ENCODE assay signal across 1 cellular context in the genomic region with DNA sequence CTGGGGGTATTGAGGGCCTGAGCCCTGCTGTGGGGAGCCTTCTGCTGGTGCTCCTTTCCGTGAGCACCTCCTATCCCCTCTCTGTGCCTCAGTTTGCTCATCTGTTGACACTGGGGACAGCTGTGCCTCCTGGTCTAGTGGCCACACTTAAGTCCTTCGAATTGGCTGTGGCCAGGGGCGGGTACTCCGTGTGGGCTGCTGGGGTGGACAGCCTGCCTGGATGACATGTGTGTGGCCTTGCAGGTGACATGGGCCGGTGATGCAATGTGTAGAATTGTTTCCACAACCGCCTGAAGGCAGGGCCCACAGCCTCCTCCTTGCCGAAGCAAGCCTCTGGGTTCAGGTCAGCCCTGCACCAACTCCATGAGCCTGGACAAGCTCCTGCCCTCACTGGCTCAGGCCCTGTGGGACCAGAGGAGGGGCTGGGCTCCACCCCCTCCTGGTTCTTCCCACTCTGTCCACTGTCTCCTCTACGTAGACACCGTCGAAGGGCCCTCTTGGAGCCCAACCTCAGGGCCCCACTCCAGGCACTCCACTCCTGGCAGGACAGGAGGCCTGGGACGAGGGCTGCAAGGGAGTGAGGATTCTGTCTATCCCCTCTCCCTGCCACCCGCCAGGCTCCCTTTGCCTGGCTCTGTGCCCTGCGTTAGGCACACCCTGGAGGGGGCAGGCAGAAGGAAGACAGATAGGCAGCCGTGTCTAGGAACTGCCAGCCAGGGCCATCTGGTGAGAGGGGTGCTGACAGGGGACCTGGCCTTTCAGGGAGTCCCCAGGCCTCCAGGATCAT.
A peak's percentile ranks its signal among the peaks of the same experiment; 100 is the strongest.
TF ChIP-seq lines count a peak whose summit lies in the region.

No MANE protein-coding gene starts in this region.

TF ChIP-seq in HEK293, 187 proteins besides CTCF, POLR2A, EP300 and RAD21 (continued from another document and continues in another):
- TF ChIP-seq, protein P1, sequence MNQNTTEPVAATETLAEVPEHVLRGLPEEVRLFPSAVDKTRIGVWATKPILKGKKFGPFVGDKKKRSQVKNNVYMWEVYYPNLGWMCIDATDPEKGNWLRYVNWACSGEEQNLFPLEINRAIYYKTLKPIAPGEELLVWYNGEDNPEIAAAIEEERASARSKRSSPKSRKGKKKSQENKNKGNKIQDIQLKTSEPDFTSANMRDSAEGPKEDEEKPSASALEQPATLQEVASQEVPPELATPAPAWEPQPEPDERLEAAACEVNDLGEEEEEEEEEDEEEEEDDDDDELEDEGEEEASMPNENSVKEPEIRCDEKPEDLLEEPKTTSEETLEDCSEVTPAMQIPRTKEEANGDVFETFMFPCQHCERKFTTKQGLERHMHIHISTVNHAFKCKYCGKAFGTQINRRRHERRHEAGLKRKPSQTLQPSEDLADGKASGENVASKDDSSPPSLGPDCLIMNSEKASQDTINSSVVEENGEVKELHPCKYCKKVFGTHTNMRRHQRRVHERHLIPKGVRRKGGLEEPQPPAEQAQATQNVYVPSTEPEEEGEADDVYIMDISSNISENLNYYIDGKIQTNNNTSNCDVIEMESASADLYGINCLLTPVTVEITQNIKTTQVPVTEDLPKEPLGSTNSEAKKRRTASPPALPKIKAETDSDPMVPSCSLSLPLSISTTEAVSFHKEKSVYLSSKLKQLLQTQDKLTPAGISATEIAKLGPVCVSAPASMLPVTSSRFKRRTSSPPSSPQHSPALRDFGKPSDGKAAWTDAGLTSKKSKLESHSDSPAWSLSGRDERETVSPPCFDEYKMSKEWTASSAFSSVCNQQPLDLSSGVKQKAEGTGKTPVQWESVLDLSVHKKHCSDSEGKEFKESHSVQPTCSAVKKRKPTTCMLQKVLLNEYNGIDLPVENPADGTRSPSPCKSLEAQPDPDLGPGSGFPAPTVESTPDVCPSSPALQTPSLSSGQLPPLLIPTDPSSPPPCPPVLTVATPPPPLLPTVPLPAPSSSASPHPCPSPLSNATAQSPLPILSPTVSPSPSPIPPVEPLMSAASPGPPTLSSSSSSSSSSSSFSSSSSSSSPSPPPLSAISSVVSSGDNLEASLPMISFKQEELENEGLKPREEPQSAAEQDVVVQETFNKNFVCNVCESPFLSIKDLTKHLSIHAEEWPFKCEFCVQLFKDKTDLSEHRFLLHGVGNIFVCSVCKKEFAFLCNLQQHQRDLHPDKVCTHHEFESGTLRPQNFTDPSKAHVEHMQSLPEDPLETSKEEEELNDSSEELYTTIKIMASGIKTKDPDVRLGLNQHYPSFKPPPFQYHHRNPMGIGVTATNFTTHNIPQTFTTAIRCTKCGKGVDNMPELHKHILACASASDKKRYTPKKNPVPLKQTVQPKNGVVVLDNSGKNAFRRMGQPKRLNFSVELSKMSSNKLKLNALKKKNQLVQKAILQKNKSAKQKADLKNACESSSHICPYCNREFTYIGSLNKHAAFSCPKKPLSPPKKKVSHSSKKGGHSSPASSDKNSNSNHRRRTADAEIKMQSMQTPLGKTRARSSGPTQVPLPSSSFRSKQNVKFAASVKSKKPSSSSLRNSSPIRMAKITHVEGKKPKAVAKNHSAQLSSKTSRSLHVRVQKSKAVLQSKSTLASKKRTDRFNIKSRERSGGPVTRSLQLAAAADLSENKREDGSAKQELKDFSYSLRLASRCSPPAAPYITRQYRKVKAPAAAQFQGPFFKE (tag by site-specific recombination; IDR thresholded peaks at IDR 0.05; ENCODE audit: borderline replicate concordance) = no peak
- TF ChIP-seq ZNF585B (tag by site-specific recombination; IDR thresholded peaks at IDR 0.05) (no peak), ZNF121 (tag by site-specific recombination; IDR thresholded peaks at IDR 0.05) (no peak), ZNF341 (tag by site-specific recombination; IDR thresholded peaks at IDR 0.05; ENCODE audit: low read depth) (no peak), ZNF473 (tag by site-specific recombination; IDR thresholded peaks at IDR 0.05) (no peak), ZNF214 (tag by site-specific recombination; IDR thresholded peaks at IDR 0.05; ENCODE audit: borderline replicate concordance) (no peak), ZFP69B (tag by site-specific recombination; IDR thresholded peaks at IDR 0.05) (peak; percentile 75), ZNF549 (tag by site-specific recombination; IDR thresholded peaks at IDR 0.05) (no peak), ZNF664 (tag by site-specific recombination; IDR thresholded peaks at IDR 0.05) (no peak), SP7 (tag by site-specific recombination; IDR thresholded peaks at IDR 0.05) (no peak), SCRT1 (tag by site-specific recombination; IDR thresholded peaks at IDR 0.05; ENCODE audit: borderline replicate concordance) (no peak), PRDM1 (tag by site-specific recombination; IDR thresholded peaks at IDR 0.05) (no peak), ZEB2 (tag by site-specific recombination; IDR thresholded peaks at IDR 0.05) (no peak), ZNF146 (tag by site-specific recombination; IDR thresholded peaks at IDR 0.05) (no peak), ZNF133 (tag by site-specific recombination; IDR thresholded peaks at IDR 0.05) (no peak), ZSCAN16 (tag by site-specific recombination; IDR thresholded peaks at IDR 0.05) (no peak), ZNF248 (tag by site-specific recombination; IDR thresholded peaks at IDR 0.05) (no peak), ZNF37A (tag by site-specific recombination; IDR thresholded peaks at IDR 0.05) (no peak), ZBTB17 (tag by site-specific recombination; IDR thresholded peaks at IDR 0.05) (0 out of 2 replicates have a peak, but pooled peaks have one; percentile 32), WT1 (tag by site-specific recombination; IDR thresholded peaks at IDR 0.05) (no peak), SCRT2 (tag by site-specific recombination; IDR thresholded peaks at IDR 0.05) (peak; percentile 40; the same call in 1 of the 2 replicates), ZNF211 (tag by site-specific recombination; IDR thresholded peaks at IDR 0.05; ENCODE audit: low read depth) (no peak), IKZF3 (tag by site-specific recombination; IDR thresholded peaks at IDR 0.05) (no peak), ZNF132 (tag by site-specific recombination; IDR thresholded peaks at IDR 0.05; ENCODE audit: borderline replicate concordance) (no peak), EGR2 (tag by site-specific recombination; IDR thresholded peaks at IDR 0.05; ENCODE audit: low read depth) (no peak), ZNF501 (tag by site-specific recombination; IDR thresholded peaks at IDR 0.05) (no peak), GLI2 (tag by site-specific recombination; IDR thresholded peaks at IDR 0.05; ENCODE audit: borderline replicate concordance, low read depth) (no peak), ZBTB7A (tag by site-specific recombination; IDR thresholded peaks at IDR 0.05; ENCODE audit: low read depth) (no peak), ZNF600 (tag by site-specific recombination; IDR thresholded peaks at IDR 0.05) (no peak), ZXDB (tag by site-specific recombination; IDR thresholded peaks at IDR 0.05) (no peak), KLF9 (tag by site-specific recombination; IDR thresholded peaks at IDR 0.05; ENCODE audit: low read depth) (no peak), HOXD13 (CRISPR knock-in tag; IDR thresholded peaks at IDR 0.05; ENCODE audit: borderline replicate concordance) (peak; percentile 85; the same call in 1 of the 2 replicates), GLIS1 (tag by site-specific recombination; IDR thresholded peaks at IDR 0.05) (no peak), HOXA7 (CRISPR knock-in tag; IDR thresholded peaks at IDR 0.05; ENCODE audit: borderline replicate concordance) (no peak), ZBTB1 (tag by site-specific recombination; IDR thresholded peaks at IDR 0.05) (no peak), ZIC2 (tag by site-specific recombination; IDR thresholded peaks at IDR 0.05) (no peak; the same call in 1 of the 2 replicates), ZFP37 (tag by site-specific recombination; IDR thresholded peaks at IDR 0.05) (no peak), ZNF433 (tag by site-specific recombination; IDR thresholded peaks at IDR 0.05; ENCODE audit: low read depth) (no peak), ZNF350 (tag by site-specific recombination; IDR thresholded peaks at IDR 0.05) (no peak), REPIN1 (tag by site-specific recombination; IDR thresholded peaks at IDR 0.05; ENCODE audit: low read depth) (no peak), KLF7 (tag by site-specific recombination; IDR thresholded peaks at IDR 0.05; ENCODE audit: borderline replicate concordance) (no peak), ZNF335 (tag by site-specific recombination; conservative IDR thresholded peaks at IDR 0.05) (peak; percentile 19; the same call in 1 of the 2 replicates), ZNF423 (tag by site-specific recombination; IDR thresholded peaks at IDR 0.05) (no peak), ZNF791 (tag by site-specific recombination; IDR thresholded peaks at IDR 0.05) (no peak), BCL11A (tag by site-specific recombination; IDR thresholded peaks at IDR 0.05; ENCODE audit: low read depth) (no peak), ZNF623 (tag by site-specific recombination; IDR thresholded peaks at IDR 0.05) (no peak), ZNF558 (tag by site-specific recombination; IDR thresholded peaks at IDR 0.05) (no peak), ZNF366 (tag by site-specific recombination; conservative IDR thresholded peaks at IDR 0.05) (0 out of 2 replicates have a peak, but pooled peaks have one; percentile 12), ZNF19 (tag by site-specific recombination; IDR thresholded peaks at IDR 0.05; ENCODE audit: low read depth) (no peak), ZNF394 (tag by site-specific recombination; IDR thresholded peaks at IDR 0.05; ENCODE audit: borderline replicate concordance) (no peak)
- TF ChIP-seq, protein P2, sequence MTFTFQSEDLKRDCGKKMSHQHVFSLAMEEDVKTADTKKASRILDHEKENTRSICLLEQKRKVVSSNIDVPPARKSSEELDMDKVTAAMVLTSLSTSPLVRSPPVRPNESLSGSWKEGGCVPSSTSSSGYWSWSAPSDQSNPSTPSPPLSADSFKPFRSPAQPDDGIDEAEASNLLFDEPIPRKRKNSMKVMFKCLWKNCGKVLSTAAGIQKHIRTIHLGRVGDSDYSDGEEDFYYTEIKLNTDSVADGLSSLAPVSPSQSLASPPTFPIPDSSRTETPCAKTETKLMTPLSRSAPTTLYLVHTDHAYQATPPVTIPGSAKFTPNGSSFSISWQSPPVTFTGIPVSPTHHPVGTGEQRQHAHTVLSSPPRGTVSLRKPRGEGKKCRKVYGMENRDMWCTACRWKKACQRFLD (tag by site-specific recombination; IDR thresholded peaks at IDR 0.05) = no peak
- TF ChIP-seq, protein P3, sequence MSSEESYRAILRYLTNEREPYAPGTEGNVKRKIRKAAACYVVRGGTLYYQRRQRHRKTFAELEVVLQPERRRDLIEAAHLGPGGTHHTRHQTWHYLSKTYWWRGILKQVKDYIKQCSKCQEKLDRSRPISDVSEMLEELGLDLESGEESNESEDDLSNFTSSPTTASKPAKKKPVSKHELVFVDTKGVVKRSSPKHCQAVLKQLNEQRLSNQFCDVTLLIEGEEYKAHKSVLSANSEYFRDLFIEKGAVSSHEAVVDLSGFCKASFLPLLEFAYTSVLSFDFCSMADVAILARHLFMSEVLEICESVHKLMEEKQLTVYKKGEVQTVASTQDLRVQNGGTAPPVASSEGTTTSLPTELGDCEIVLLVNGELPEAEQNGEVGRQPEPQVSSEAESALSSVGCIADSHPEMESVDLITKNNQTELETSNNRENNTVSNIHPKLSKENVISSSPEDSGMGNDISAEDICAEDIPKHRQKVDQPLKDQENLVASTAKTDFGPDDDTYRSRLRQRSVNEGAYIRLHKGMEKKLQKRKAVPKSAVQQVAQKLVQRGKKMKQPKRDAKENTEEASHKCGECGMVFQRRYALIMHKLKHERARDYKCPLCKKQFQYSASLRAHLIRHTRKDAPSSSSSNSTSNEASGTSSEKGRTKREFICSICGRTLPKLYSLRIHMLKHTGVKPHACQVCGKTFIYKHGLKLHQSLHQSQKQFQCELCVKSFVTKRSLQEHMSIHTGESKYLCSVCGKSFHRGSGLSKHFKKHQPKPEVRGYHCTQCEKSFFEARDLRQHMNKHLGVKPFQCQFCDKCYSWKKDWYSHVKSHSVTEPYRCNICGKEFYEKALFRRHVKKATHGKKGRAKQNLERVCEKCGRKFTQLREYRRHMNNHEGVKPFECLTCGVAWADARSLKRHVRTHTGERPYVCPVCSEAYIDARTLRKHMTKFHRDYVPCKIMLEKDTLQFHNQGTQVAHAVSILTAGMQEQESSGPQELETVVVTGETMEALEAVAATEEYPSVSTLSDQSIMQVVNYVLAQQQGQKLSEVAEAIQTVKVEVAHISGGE (tag by site-specific recombination; conservative IDR thresholded peaks at IDR 0.05; ENCODE audit: low read depth) = no peak
- TF ChIP-seq, protein P4, sequence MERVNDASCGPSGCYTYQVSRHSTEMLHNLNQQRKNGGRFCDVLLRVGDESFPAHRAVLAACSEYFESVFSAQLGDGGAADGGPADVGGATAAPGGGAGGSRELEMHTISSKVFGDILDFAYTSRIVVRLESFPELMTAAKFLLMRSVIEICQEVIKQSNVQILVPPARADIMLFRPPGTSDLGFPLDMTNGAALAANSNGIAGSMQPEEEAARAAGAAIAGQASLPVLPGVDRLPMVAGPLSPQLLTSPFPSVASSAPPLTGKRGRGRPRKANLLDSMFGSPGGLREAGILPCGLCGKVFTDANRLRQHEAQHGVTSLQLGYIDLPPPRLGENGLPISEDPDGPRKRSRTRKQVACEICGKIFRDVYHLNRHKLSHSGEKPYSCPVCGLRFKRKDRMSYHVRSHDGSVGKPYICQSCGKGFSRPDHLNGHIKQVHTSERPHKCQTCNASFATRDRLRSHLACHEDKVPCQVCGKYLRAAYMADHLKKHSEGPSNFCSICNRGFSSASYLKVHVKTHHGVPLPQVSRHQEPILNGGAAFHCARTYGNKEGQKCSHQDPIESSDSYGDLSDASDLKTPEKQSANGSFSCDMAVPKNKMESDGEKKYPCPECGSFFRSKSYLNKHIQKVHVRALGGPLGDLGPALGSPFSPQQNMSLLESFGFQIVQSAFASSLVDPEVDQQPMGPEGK (tag by site-specific recombination; IDR thresholded peaks at IDR 0.05) = peak; percentile 48; the same call in 1 of the 2 replicates
- TF ChIP-seq, protein P5, sequence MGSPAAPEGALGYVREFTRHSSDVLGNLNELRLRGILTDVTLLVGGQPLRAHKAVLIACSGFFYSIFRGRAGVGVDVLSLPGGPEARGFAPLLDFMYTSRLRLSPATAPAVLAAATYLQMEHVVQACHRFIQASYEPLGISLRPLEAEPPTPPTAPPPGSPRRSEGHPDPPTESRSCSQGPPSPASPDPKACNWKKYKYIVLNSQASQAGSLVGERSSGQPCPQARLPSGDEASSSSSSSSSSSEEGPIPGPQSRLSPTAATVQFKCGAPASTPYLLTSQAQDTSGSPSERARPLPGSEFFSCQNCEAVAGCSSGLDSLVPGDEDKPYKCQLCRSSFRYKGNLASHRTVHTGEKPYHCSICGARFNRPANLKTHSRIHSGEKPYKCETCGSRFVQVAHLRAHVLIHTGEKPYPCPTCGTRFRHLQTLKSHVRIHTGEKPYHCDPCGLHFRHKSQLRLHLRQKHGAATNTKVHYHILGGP (tag by site-specific recombination; IDR thresholded peaks at IDR 0.05) = no peak
